Comparison of ENCODE assay signal across 25 cellular contexts in genomic region chr9:36590246-36590645, GRCh38.
"Had no signal": no experiment of that assay in that cellular context is flagged by ENCODE, and none has a peak within 500 bp of the region (broad histone marks: within the 10 kb centered on the region; RNA-seq: fewer than 3 reads in every experiment).

No MANE protein-coding gene starts in this region.

- H3K27me3 Mint-ChIP-seq: dendritic cell treated with granulocyte-macrophage colony-stimulating factor and Interleukin-4, amounts not matched to agents 40 ng/mL and 50 ng/mL, for 4 days; effector memory CD8-positive, alpha-beta T cell; naive B cell had no signal

- H3K27me3 ChIP-seq: foreskin keratinocyte, hepatocyte, right lobe of liver, suprapubic skin, thyroid gland, upper lobe of left lung, uterus had no signal

- H3K9me3 ChIP-seq: prostate gland, right lobe of liver, suprapubic skin, thyroid gland, upper lobe of left lung, uterus had no signal

- H3K4me1 Mint-ChIP-seq: naive B cell; nephron; stimulated activated effector memory CD8-positive, alpha-beta T cell treated with anti-CD3 and anti-CD28 coated beads, Interleukin-12 subunit alpha, Interleukin-12 subunit beta, amount 100 ng/mL, for 72 hours had no signal

- H3K27ac Mint-ChIP-seq: dendritic cell treated with granulocyte-macrophage colony-stimulating factor and Interleukin-4, amounts not matched to agents 40 ng/mL and 50 ng/mL, for 4 days; naive B cell; nephron; stimulated activated effector memory CD8-positive, alpha-beta T cell treated with anti-CD3 and anti-CD28 coated beads, Interleukin-12 subunit alpha, Interleukin-12 subunit beta, amount 100 ng/mL, for 72 hours had no signal

- H3K36me3 ChIP-seq: prostate gland, right lobe of liver, suprapubic skin, thyroid gland, upper lobe of left lung, uterus had no signal

- DNase-seq: effector memory CD8-positive, alpha-beta T cell; foreskin keratinocyte; head of caudate nucleus; kidney; left cardiac atrium; left ventricle myocardium superior; mesenchymal stem cell; midbrain; naive B cell; occipital lobe; right lobe of liver; stimulated activated CD4-positive, alpha-beta T cell treated with anti-CD3 and anti-CD28 coated beads, Interleukin-4, amount 100 ng/mL, for 1 hour; stimulated activated CD8-positive, alpha-beta memory T cell treated with anti-CD3 and anti-CD28 coated beads, Interleukin-4, amount 100 ng/mL, for 48 hours; stimulated activated naive CD8-positive, alpha-beta T cell treated with anti-CD3 and anti-CD28 coated beads, Interleukin-15, Interleukin-2, amounts not matched to agents 100 U/mL and 50 U/mL, for 24 hours; thyroid gland; upper lobe of left lung; uterus had no signal

- H2AFZ ChIP-seq: hepatocyte, parathyroid adenoma had no signal

- H3K79me2 ChIP-seq: hepatocyte, parathyroid adenoma had no signal

- H3K4me2 ChIP-seq: hepatocyte had no signal

- H3K36me3 Mint-ChIP-seq: naive B cell had no signal

- H3K9ac ChIP-seq: parathyroid adenoma had no signal

- FAIRE-seq: kidney had no signal

- ATAC-seq: effector memory CD8-positive, alpha-beta T cell; foreskin keratinocyte; left cardiac atrium; left ventricle myocardium superior; right lobe of liver; stimulated activated effector memory CD8-positive, alpha-beta T cell treated with anti-CD3 and anti-CD28 coated beads, Interleukin-12 subunit alpha, Interleukin-12 subunit beta, amount 100 ng/mL, for 72 hours; stimulated activated naive CD8-positive, alpha-beta T cell treated with anti-CD3 and anti-CD28 coated beads, Interleukin-15, Interleukin-2, amounts not matched to agents 100 U/mL and 50 U/mL, for 24 hours had no signal

- H3K4me3 Mint-ChIP-seq: dendritic cell treated with granulocyte-macrophage colony-stimulating factor and Interleukin-4, amounts not matched to agents 40 ng/mL and 50 ng/mL, for 4 days; effector memory CD8-positive, alpha-beta T cell; naive B cell; nephron; stimulated activated effector memory CD8-positive, alpha-beta T cell treated with anti-CD3 and anti-CD28 coated beads, Interleukin-12 subunit alpha, Interleukin-12 subunit beta, amount 100 ng/mL, for 72 hours had no signal

- H3K9me3 Mint-ChIP-seq: dendritic cell treated with granulocyte-macrophage colony-stimulating factor and Interleukin-4, amounts not matched to agents 40 ng/mL and 50 ng/mL, for 4 days; effector memory CD8-positive, alpha-beta T cell; naive B cell; nephron; stimulated activated effector memory CD8-positive, alpha-beta T cell treated with anti-CD3 and anti-CD28 coated beads, Interleukin-12 subunit alpha, Interleukin-12 subunit beta, amount 100 ng/mL, for 72 hours had no signal

- H3K27ac ChIP-seq: foreskin keratinocyte, hepatocyte, parathyroid adenoma, prostate gland, right lobe of liver, suprapubic skin, thyroid gland, upper lobe of left lung, uterus had no signal

- H3K4me1 ChIP-seq: parathyroid adenoma, prostate gland, right lobe of liver, suprapubic skin, thyroid gland, upper lobe of left lung, uterus had no signal

- H3K4me3 ChIP-seq: hepatocyte, lung, prostate gland, right lobe of liver, suprapubic skin, thyroid gland, upper lobe of left lung, uterus had no signal
